Comparison of ENCODE assay signal across 1 cellular context in the genomic region with DNA sequence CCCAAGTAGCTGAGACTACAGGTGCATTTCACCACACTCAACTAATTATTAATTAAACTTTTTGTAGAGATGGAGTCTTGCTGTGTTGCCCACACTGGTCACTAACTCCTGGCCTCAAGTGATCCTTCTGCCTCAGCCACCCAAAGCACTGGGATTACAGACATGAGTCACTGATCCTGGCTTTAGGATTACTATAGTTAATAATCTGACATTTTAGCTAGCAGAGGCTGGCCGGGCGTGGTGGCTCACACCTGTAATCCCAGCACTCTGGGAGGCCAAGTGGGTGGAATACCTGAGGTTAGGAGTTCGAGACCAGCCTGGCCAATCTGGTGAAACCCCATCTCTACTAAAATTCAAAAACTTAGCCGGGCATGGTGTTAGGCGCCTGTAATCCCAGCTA.
TF ChIP-seq lines count a peak whose summit lies in the region.

No MANE protein-coding gene starts in this region.

TF ChIP-seq in HepG2, 621 proteins besides CTCF, POLR2A, EP300 and RAD21:
- TF ChIP-seq ZNF460 (CRISPR knock-in tag; IDR thresholded peaks at IDR 0.05; ENCODE audit: borderline replicate concordance) (peak; percentile 80), THYN1 (CRISPR knock-in tag; IDR thresholded peaks at IDR 0.05; ENCODE audit: borderline replicate concordance, low read depth) (no peak), NAIF1 (CRISPR knock-in tag; IDR thresholded peaks at IDR 0.05; ENCODE audit: borderline replicate concordance) (no peak), ZMYM2 (CRISPR knock-in tag; IDR thresholded peaks at IDR 0.05) (0 out of 2 replicates have a peak, but pooled peaks have one; percentile 41), FOSL2 (CRISPR knock-in tag; IDR thresholded peaks at IDR 0.05) (peak; percentile 13; the same call in 1 of the 2 replicates)
- TF ChIP-seq, protein P1, sequence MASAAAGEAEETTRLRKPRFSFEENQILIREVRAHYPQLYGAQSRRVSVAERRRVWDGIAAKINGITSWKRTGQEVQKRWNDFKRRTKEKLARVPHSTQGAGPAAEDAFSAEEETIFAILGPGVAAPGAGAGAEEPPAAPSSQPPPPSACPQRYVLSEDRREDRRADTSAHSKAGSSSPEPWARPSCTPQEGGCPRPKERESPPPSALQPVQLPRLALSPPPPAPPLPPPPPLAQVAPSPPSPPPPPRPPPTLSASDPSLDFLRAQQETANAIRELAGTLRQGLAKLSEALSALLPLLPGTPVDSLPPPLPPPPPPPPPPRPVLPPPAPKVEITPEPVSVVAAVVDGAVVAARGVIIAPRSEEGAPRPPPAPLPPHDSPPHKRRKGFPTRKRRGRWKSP (CRISPR knock-in tag; IDR thresholded peaks at IDR 0.05), result no peak
